ENCODE assay signal across 1 cellular context in genomic region chr12:12731785-12732184, GRCh38.
A peak's percentile ranks its signal among the peaks of the same experiment; 100 is the strongest.
TF ChIP-seq lines count a peak whose summit lies in the region.

No MANE protein-coding gene starts in this region.

TF ChIP-seq in HEK293, 187 proteins besides CTCF, POLR2A, EP300 and RAD21:
- TF ChIP-seq MYNN (tag by site-specific recombination; IDR thresholded peaks at IDR 0.05; ENCODE audit: borderline replicate concordance) (no peak), ZNF561 (tag by site-specific recombination; IDR thresholded peaks at IDR 0.05; ENCODE audit: borderline replicate concordance) (0 out of 2 replicates have a peak, but pooled peaks have one; percentile 17), ZNF10 (tag by site-specific recombination; IDR thresholded peaks at IDR 0.05) (peak; percentile 81), ZSCAN5A (tag by site-specific recombination; IDR thresholded peaks at IDR 0.05) (no peak), ZNF302 (tag by site-specific recombination; IDR thresholded peaks at IDR 0.05; ENCODE audit: low read depth) (no peak), ZNF580 (tag by site-specific recombination; IDR thresholded peaks at IDR 0.05) (no peak), MZF1 (tag by site-specific recombination; IDR thresholded peaks at IDR 0.05; ENCODE audit: borderline replicate concordance) (peak; percentile 95), WT1 (tag by site-specific recombination; IDR thresholded peaks at IDR 0.05) (0 out of 2 replicates have a peak, but pooled peaks have one; percentile 17), ZXDB (tag by site-specific recombination; IDR thresholded peaks at IDR 0.05) (no peak), PBX3 (CRISPR knock-in tag; IDR thresholded peaks at IDR 0.05) (no peak), ZNF366 (tag by site-specific recombination; conservative IDR thresholded peaks at IDR 0.05) (0 out of 2 replicates have a peak, but pooled peaks have one; percentile 15)
